ENCODE assay signal across 11 cellular contexts in the genomic region with DNA sequence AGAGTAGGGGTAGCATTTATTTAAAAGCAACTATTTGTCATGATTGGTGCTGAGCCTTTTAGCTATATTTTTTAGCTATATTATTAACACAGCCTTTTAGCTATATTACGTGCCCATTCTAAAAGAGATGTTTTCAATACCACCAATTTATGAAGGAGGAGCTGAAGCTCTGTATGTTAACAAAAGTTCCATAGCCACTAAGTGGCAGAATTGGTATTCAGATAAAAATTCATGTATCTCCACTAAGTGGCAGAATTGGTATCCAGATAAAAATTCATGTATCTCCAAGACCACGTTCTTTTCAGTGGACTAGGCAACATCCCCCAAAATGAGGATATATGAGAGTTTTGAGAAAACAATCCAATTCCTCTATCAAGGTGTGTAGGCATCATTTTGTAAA.
DNase-seq lines count a peak whose midpoint lies in the region; ATAC-seq and TF ChIP-seq lines count a peak whose summit lies in the region.
"Had no signal": no experiment of that assay in that cellular context is flagged by ENCODE, and none has a peak within 500 bp of the region (broad histone marks: within the 10 kb centered on the region; RNA-seq: fewer than 3 reads in every experiment).

No MANE protein-coding gene starts in this region.

- H3K27me3 ChIP-seq in tibial nerve (no peaks in the 10 kb centered on the region), left lung (no peaks in the 10 kb centered on the region)
- H3K27me3 ChIP-seq: BLaER1 treated with 17β-estradiol and CSF1 and Interleukin-3, amounts not matched to agents 10 nM and 100 nM; spleen had no signal

- 31 to 41% methylated on average over 2 of the region's 2 CpGs for WGBS in tibial nerve, 2 donors

- no peaks in the 10 kb centered on the region for H3K36me3 ChIP-seq in tibial nerve
- no peaks in the 10 kb centered on the region for H3K36me3 ChIP-seq in left lung
- H3K36me3 ChIP-seq: BLaER1 treated with 17β-estradiol and CSF1 and Interleukin-3, amounts not matched to agents 10 nM and 100 nM; spleen had no signal

- peak; percentile 27 for DNase-seq in NCI-H82 (lab: John Stamatoyannopoulos, UW)
- DNase-seq in NCI-H82 treated with DMSO at 0.1 percent for 48 hours (lab: John Stamatoyannopoulos, UW; ENCODE audit: unreplicated experiment), result no peak
- peak; percentile 53 for DNase-seq in NCI-H69 (lab: John Stamatoyannopoulos, UW)
- DNase-seq in dermis blood vessel endothelial cell, result peak; percentile 61
- DNase-seq in superior temporal gyrus (ENCODE audit: extremely low spot score), result peak; percentile 71
- DNase-seq in stimulated activated CD4-positive, alpha-beta T cell treated with anti-CD3 and anti-CD28 coated beads, Interleukin-1b, Interleukin-23, amount 100 ng/mL, for 48 hours, result no peak
- DNase-seq in tibial nerve (ENCODE audit: low spot score in 2 of 2), result no peak
- no peak for DNase-seq in left lung
- DNase-seq: spleen had no signal

- ATAC-seq in left lung, result no peak
- ATAC-seq: Right ventricle myocardium inferior had no signal

- H3K4me3 ChIP-seq in tibial nerve (no peak overlapping the region), left lung (no peak overlapping the region)
- H3K4me3 ChIP-seq: BLaER1 treated with 17β-estradiol and CSF1 and Interleukin-3, amounts not matched to agents 10 nM and 100 nM; spleen had no signal

- H3K9me3 ChIP-seq in tibial nerve (no peaks in the 10 kb centered on the region), left lung (no peaks in the 10 kb centered on the region)
- H3K9me3 ChIP-seq: BLaER1 treated with 17β-estradiol and CSF1 and Interleukin-3, amounts not matched to agents 10 nM and 100 nM; spleen had no signal

- H3K27ac ChIP-seq in tibial nerve (no peak overlapping the region), left lung (no peak overlapping the region)
- H3K27ac ChIP-seq: BLaER1 treated with 17β-estradiol and CSF1 and Interleukin-3, amounts not matched to agents 10 nM and 100 nM; spleen had no signal

- TF ChIP-seq POLR2A in tibial nerve (IDR thresholded peaks at IDR 0.05), result no peak

- intact Hi-C loops in left lung (cut with DNase I), result loop anchor here in 1 of 2 donors (5.0 kb wide), 1 partner anchor 516 kb away; no protein-coding TSS in a partner anchor

- peak in 2 of 5 experiments; percentile 22 to 28 for TF ChIP-seq CTCF in tibial nerve (IDR thresholded peaks at IDR 0.05)
- no peak for TF ChIP-seq CTCF in left lung (IDR thresholded peaks at IDR 0.05)

- no peak for TF ChIP-seq EP300 in tibial nerve (IDR thresholded peaks at IDR 0.05)

- H3K4me1 ChIP-seq in tibial nerve, result peaks cover 0 to 21% (median 0%) of the 10 kb centered on the region in 4 donors
- H3K4me1 ChIP-seq in left lung, result no peaks in the 10 kb centered on the region

Comparison
In these comparisons a context has a peak if more than half of its experiments do, and no peak if none do; other contexts are left out.
1. DNase-seq: peak in NCI-H82 (single experiment), NCI-H69 (single experiment), dermis blood vessel endothelial cell (single experiment) and superior temporal gyrus (single experiment); none in NCI-H82 treated with DMSO at 0.1 percent for 48 hours (single experiment), stimulated activated CD4-positive, alpha-beta T cell treated with anti-CD3 and anti-CD28 coated beads, Interleukin-1b, Interleukin-23, amount 100 ng/mL, for 48 hours (single experiment), tibial nerve (0 of 2) and left lung (0 of 2).